ENCODE assay signal across 8 cellular contexts in the genomic region with DNA sequence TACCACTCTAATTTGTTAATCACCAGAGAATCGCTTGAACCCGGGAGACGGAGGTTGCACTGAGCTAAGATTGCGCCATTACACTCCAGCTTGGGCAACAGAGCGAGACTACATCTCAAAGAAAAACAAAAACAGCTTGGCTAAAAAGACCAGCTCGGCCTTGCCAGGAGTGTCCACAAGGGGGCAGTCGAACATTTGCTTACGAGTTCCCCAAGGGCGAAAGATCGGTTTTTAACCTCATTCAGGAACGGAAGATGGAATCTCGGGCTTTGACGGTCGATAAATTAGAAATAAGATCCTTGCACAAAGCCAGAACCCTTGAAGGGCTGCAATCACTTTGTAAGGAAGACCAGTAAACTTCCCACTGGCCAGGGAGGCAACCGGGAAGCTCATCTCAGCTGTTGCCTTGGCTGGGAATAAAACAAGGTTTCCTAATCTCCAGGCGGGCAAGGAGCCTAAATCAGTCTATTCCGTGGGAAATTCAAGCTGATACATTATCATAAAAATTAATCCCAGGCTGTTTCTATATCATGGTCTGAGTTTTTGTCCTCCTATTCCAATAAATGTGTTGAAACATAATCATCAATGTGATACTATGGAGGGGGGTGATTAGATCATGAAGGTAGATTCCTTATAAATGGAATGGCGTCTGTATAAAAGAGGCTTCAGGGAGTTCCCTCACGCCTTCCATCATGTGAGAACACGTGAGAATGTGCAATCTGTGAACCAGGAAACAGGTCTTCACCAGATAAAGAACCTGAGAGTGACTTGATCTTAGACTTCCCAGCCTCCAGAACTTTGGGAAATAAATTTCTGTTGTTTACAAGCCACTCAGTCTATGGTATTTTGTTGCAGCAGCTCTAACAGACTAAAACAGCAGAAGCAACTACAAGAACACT. TPM values are rescaled to one million over a fixed set of nuclear protein-coding genes. Genes with fewer than 3 reads are reported as not detected.
DNase-seq lines count a peak whose midpoint lies in the region; ATAC-seq, FAIRE-seq and TF ChIP-seq lines count a peak whose summit lies in the region.

No MANE protein-coding gene starts in this region.

- H3K4me3 ChIP-seq in body of pancreas (no peak overlapping the region), iPS-15b (ENCODE audit: low read depth, low read length) (peak overlapping the region; percentile 6), skeletal muscle satellite cell (ENCODE audit: low read length) (peak overlapping the region; percentile 48)

- peaks cover 11% of the 10 kb centered on the region for H3K4me1 ChIP-seq in body of pancreas
- H3K4me1 ChIP-seq in iPS-15b (ENCODE audit: control insufficient read depth, insufficient read depth, low read length), result no peaks in the 10 kb centered on the region
- H3K4me1 ChIP-seq in skeletal muscle satellite cell (ENCODE audit: control insufficient read depth, insufficient read depth, low read length), result no peaks in the 10 kb centered on the region

- peak; percentile 82 to 97 (median 87) for TF ChIP-seq CTCF in body of pancreas (IDR thresholded peaks at IDR 0.05)

- no peak for TF ChIP-seq POLR2A in GM12891 (IDR thresholded peaks at IDR 0.05; ENCODE audit: low read depth, low read length)
- no peak for TF ChIP-seq POLR2A in body of pancreas (IDR thresholded peaks at IDR 0.05)

- DNase-seq in GM12891 (ENCODE audit: insufficient read length, low spot score), result no peak
- DNase-seq in NCI-H2081 treated with DMSO at 0.1 percent for 48 hours (lab: John Stamatoyannopoulos, UW), result peak; percentile 18
- DNase-seq in body of pancreas, result peak; percentile 86 to 94 (median 88)

- ATAC-seq in body of pancreas (peak; percentile 83), HG02588 (IDR thresholded peaks at IDR 0.05; ENCODE audit: unreplicated experiment) (no peak), GM19023 (IDR thresholded peaks at IDR 0.05; ENCODE audit: unreplicated experiment) (no peak)

- peak overlapping the region in 3 of 4 donors; percentile 32 to 71 (median 60) for H3K27ac ChIP-seq in body of pancreas

- H3K27me3 ChIP-seq in body of pancreas (no peaks in the 10 kb centered on the region), iPS-15b (ENCODE audit: control insufficient read depth, insufficient read depth, low read length) (peaks cover 6% of the 10 kb centered on the region), skeletal muscle satellite cell (ENCODE audit: control insufficient read depth, insufficient read depth, low read length) (peaks cover 14% of the 10 kb centered on the region)

- FAIRE-seq in GM12891 (lab: Jason Lieb, UNC) (peak; percentile 82), TTC549 (lab: Jason Lieb, UNC) (peak; percentile 52)

- H3K36me3 ChIP-seq in body of pancreas (replicated peaks in 1 of 2; ENCODE audit: insufficient read depth in 1 of 2, low read depth in 2 of 2), result no peaks in the 10 kb centered on the region
- no peaks in the 10 kb centered on the region for H3K36me3 ChIP-seq in iPS-15b (ENCODE audit: control insufficient read depth, insufficient read depth, low read length)
- no peaks in the 10 kb centered on the region for H3K36me3 ChIP-seq in skeletal muscle satellite cell (ENCODE audit: insufficient read depth, low read length)

- peak overlapping the region; percentile 79 for H3K4me2 ChIP-seq in skeletal muscle satellite cell (ENCODE audit: low read length)

- WGBS in body of pancreas, 2 donors, result 4% methylated on average over 20 of the region's 20 CpGs

- intact Hi-C loops in body of pancreas (cut with DNase I), result no loop called here

- H3K9me3 ChIP-seq in body of pancreas, result no peaks in the 10 kb centered on the region
- H3K9me3 ChIP-seq in iPS-15b (ENCODE audit: control insufficient read depth, insufficient read depth, low read length), result no peaks in the 10 kb centered on the region
- H3K9me3 ChIP-seq in skeletal muscle satellite cell (replicated peaks; ENCODE audit: low read length), result no peaks in the 10 kb centered on the region

- H3K9ac ChIP-seq in iPS-15b (ENCODE audit: low read depth, low read length) (no peak overlapping the region), skeletal muscle satellite cell (ENCODE audit: low read depth, low read length) (peak overlapping the region; percentile 46)

TF ChIP-seq in GM12891, 5 proteins besides CTCF, POLR2A, EP300 and RAD21:
- no peak for TF ChIP-seq POU2F2 (IDR thresholded peaks at IDR 0.05; ENCODE audit: low read depth, low read length)
- peak; percentile 66 for TF ChIP-seq PAX5 (IDR thresholded peaks at IDR 0.05; ENCODE audit: insufficient read depth, low read length, severe bottlenecking)
TF ChIP-seq in GM12891: peak in this region for 1.

RNA-seq across cellular contexts. Expression of a gene that starts 14.9 kb away (rescaled TPM):
- 5.1 TPM for polyA plus RNA-seq in GM12891 (2012; ENCODE audit: low read depth, missing spikeins)
- 10 to 100 TPM in 1 of 2 donors, 1 to 10 TPM in 1; 5.4 to 14.2 TPM for total RNA-seq in body of pancreas
- total RNA-seq in skeletal muscle satellite cell (2012; rRNA removed), result under 0.01 and 0.25 TPM in 2 replicates

RNA-seq across cellular contexts. Expression of a gene that starts 34.4 kb away (rescaled TPM):
- 0.15 TPM for polyA plus RNA-seq in GM12891 (2012; ENCODE audit: low read depth, missing spikeins)
- total RNA-seq in body of pancreas, result not detected
- total RNA-seq in skeletal muscle satellite cell (2012; rRNA removed), result not detected in 2 replicates

RNA-seq across cellular contexts. Expression of a gene that starts 39.0 kb away (rescaled TPM):
- polyA plus RNA-seq in GM12891 (2012; ENCODE audit: low read depth, missing spikeins), result 3.4 TPM
- total RNA-seq in body of pancreas, result 10 to 100 TPM; 17.8 to 20.8 TPM
- 15.2 and 21.6 TPM in 2 replicates for total RNA-seq in skeletal muscle satellite cell (2012; rRNA removed)

RNA-seq across cellular contexts. Expression of a gene that starts 41.5 kb away (rescaled TPM):
- 38.6 TPM for polyA plus RNA-seq in GM12891 (2012; ENCODE audit: low read depth, missing spikeins)
- total RNA-seq in body of pancreas, result 10 to 100 TPM; 19.4 to 23.1 TPM
- total RNA-seq in skeletal muscle satellite cell (2012; rRNA removed), result 61.3 and 63.8 TPM in 2 replicates

RNA-seq across cellular contexts. Expression of a gene that starts 50.2 kb away (rescaled TPM):
- polyA plus RNA-seq in GM12891 (2012; ENCODE audit: low read depth, missing spikeins), result 0.14 TPM
- total RNA-seq in body of pancreas, result 10 to 100 TPM in 1 of 2 donors, under 1 TPM in 1; 0.99 to 11.4 TPM
- total RNA-seq in skeletal muscle satellite cell (2012; rRNA removed), result 45.1 and 55.7 TPM in 2 replicates

Comparison
In these comparisons a context has a peak if more than half of its experiments do, and no peak if none do; other contexts are left out.
1. H3K4me3 ChIP-seq: peak in iPS-15b (single experiment) and skeletal muscle satellite cell (single experiment); none in body of pancreas (0 of 2).